ENCODE assay signal across 12 cellular contexts in genomic region chr4:68613752-68614151, GRCh38. TPM values are rescaled to one million over a fixed set of nuclear protein-coding genes. Genes with fewer than 3 reads are reported as not detected.
"Had no signal": no experiment of that assay in that cellular context is flagged by ENCODE, and none has a peak within 500 bp of the region (broad histone marks: within the 10 kb centered on the region; RNA-seq: fewer than 3 reads in every experiment).

No MANE protein-coding gene starts in this region.

- ATAC-seq: GM23338, HCT116 had no signal

- H3K9me3 ChIP-seq: HAP-1 had no signal

- H3K4me3 Mint-ChIP-seq: GM23338, H9, HFFc6 had no signal

- H3K9ac ChIP-seq: GM23248 had no signal

- H3K27ac ChIP-seq: GM23248 had no signal

- H3K4me1 Mint-ChIP-seq: GM23338, H9 had no signal

- H3K4me2 ChIP-seq: GM23338 had no signal

- H3K4me1 ChIP-seq: HAP-1 had no signal

- H3K4me3 ChIP-seq: GM23248, GM23338, HAP-1 had no signal

- DNase-seq: GM23248, GOT3, H7, H9, HCEC 1CT, HFFc6 had no signal

- H2AFZ ChIP-seq: GM23248, GM23338 had no signal

- FAIRE-seq: H1, H54 had no signal

- H3K9me3 Mint-ChIP-seq: GM23338, H9 had no signal

- H3K27ac Mint-ChIP-seq: GM23338, H9, HFFc6 had no signal

- H3K36me3 ChIP-seq: HAP-1 had no signal

RNA-seq across cellular contexts. Expression of gene UGT2B17, which starts 37.6 kb away (rescaled TPM):
- total RNA-seq: GM23248, GM23338, H1, H4, H7, H9, HFFc6 had no signal
- polyA plus RNA-seq: GM23248, GM23338, H1 had no signal

RNA-seq across cellular contexts. Expression of gene UGT2B15, which starts 56.7 kb away (rescaled TPM):
- total RNA-seq: GM23248, GM23338, H1, H4, H7, H9, HFFc6 had no signal
- polyA plus RNA-seq: GM23248, GM23338, H1 had no signal
